ENCODE assay signal across 1 cellular context in the genomic region with DNA sequence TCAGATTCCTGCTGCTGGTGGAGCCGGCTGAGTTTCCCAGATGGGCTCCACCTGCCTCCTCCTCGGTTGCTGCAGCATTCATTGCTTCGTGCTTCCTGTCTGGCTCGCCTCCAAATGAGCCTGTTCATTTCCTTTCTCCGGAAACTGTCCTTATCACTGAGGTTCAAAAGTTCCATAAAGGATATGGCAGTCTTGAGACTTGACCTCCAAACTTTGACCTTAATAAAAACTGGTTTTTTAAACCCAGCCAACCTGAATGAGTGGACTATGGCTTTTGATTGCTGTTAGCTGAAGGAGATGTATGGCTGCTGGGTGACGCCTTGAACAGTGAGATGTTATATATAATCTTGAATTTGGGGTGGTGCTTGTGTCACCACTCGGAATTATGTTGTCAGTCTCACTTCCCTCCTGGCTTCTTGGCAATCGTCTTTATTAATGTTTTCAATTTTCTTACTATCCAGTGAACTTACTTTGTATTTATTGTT.
TF ChIP-seq lines count a peak whose summit lies in the region.

No MANE protein-coding gene starts in this region.

TF ChIP-seq in HepG2, 621 proteins besides CTCF, POLR2A, EP300 and RAD21 (continued from another document and continues in another):
- TF ChIP-seq, protein P1, sequence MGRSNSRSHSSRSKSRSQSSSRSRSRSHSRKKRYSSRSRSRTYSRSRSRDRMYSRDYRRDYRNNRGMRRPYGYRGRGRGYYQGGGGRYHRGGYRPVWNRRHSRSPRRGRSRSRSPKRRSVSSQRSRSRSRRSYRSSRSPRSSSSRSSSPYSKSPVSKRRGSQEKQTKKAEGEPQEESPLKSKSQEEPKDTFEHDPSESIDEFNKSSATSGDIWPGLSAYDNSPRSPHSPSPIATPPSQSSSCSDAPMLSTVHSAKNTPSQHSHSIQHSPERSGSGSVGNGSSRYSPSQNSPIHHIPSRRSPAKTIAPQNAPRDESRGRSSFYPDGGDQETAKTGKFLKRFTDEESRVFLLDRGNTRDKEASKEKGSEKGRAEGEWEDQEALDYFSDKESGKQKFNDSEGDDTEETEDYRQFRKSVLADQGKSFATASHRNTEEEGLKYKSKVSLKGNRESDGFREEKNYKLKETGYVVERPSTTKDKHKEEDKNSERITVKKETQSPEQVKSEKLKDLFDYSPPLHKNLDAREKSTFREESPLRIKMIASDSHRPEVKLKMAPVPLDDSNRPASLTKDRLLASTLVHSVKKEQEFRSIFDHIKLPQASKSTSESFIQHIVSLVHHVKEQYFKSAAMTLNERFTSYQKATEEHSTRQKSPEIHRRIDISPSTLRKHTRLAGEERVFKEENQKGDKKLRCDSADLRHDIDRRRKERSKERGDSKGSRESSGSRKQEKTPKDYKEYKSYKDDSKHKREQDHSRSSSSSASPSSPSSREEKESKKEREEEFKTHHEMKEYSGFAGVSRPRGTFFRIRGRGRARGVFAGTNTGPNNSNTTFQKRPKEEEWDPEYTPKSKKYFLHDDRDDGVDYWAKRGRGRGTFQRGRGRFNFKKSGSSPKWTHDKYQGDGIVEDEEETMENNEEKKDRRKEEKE (IDR thresholded peaks at IDR 0.05), result no peak
- TF ChIP-seq, protein P2, sequence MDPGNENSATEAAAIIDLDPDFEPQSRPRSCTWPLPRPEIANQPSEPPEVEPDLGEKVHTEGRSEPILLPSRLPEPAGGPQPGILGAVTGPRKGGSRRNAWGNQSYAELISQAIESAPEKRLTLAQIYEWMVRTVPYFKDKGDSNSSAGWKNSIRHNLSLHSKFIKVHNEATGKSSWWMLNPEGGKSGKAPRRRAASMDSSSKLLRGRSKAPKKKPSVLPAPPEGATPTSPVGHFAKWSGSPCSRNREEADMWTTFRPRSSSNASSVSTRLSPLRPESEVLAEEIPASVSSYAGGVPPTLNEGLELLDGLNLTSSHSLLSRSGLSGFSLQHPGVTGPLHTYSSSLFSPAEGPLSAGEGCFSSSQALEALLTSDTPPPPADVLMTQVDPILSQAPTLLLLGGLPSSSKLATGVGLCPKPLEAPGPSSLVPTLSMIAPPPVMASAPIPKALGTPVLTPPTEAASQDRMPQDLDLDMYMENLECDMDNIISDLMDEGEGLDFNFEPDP (CRISPR knock-in tag; conservative IDR thresholded peaks at IDR 0.05), result no peak
- TF ChIP-seq, protein P3, sequence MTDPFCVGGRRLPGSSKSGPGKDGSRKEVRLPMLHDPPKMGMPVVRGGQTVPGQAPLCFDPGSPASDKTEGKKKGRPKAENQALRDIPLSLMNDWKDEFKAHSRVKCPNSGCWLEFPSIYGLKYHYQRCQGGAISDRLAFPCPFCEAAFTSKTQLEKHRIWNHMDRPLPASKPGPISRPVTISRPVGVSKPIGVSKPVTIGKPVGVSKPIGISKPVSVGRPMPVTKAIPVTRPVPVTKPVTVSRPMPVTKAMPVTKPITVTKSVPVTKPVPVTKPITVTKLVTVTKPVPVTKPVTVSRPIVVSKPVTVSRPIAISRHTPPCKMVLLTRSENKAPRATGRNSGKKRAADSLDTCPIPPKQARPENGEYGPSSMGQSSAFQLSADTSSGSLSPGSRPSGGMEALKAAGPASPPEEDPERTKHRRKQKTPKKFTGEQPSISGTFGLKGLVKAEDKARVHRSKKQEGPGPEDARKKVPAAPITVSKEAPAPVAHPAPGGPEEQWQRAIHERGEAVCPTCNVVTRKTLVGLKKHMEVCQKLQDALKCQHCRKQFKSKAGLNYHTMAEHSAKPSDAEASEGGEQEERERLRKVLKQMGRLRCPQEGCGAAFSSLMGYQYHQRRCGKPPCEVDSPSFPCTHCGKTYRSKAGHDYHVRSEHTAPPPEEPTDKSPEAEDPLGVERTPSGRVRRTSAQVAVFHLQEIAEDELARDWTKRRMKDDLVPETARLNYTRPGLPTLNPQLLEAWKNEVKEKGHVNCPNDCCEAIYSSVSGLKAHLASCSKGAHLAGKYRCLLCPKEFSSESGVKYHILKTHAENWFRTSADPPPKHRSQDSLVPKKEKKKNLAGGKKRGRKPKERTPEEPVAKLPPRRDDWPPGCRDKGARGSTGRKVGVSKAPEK (CRISPR knock-in tag; IDR thresholded peaks at IDR 0.05; ENCODE audit: borderline replicate concordance), result no peak
- no peak for TF ChIP-seq MTF2 (CRISPR knock-in tag; IDR thresholded peaks at IDR 0.05; ENCODE audit: borderline replicate concordance)
- no peak for TF ChIP-seq NR1H2 (CRISPR knock-in tag; IDR thresholded peaks at IDR 0.05; ENCODE audit: borderline replicate concordance, low read depth)
- TF ChIP-seq, protein P4, sequence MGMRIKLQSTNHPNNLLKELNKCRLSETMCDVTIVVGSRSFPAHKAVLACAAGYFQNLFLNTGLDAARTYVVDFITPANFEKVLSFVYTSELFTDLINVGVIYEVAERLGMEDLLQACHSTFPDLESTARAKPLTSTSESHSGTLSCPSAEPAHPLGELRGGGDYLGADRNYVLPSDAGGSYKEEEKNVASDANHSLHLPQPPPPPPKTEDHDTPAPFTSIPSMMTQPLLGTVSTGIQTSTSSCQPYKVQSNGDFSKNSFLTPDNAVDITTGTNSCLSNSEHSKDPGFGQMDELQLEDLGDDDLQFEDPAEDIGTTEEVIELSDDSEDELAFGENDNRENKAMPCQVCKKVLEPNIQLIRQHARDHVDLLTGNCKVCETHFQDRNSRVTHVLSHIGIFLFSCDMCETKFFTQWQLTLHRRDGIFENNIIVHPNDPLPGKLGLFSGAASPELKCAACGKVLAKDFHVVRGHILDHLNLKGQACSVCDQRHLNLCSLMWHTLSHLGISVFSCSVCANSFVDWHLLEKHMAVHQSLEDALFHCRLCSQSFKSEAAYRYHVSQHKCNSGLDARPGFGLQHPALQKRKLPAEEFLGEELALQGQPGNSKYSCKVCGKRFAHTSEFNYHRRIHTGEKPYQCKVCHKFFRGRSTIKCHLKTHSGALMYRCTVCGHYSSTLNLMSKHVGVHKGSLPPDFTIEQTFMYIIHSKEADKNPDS (CRISPR knock-in tag; IDR thresholded peaks at IDR 0.05), result no peak
- TF ChIP-seq, protein P5, sequence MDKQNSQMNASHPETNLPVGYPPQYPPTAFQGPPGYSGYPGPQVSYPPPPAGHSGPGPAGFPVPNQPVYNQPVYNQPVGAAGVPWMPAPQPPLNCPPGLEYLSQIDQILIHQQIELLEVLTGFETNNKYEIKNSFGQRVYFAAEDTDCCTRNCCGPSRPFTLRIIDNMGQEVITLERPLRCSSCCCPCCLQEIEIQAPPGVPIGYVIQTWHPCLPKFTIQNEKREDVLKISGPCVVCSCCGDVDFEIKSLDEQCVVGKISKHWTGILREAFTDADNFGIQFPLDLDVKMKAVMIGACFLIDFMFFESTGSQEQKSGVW (CRISPR knock-in tag; IDR thresholded peaks at IDR 0.05; ENCODE audit: borderline replicate concordance), result no peak
- TF ChIP-seq, protein P6, sequence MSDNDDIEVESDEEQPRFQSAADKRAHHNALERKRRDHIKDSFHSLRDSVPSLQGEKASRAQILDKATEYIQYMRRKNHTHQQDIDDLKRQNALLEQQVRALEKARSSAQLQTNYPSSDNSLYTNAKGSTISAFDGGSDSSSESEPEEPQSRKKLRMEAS (IDR thresholded peaks at IDR 0.05), result peak; percentile 55; the same call in 1 of the 2 replicates
- no peak for TF ChIP-seq ZNF841 (CRISPR knock-in tag; IDR thresholded peaks at IDR 0.05; ENCODE audit: borderline replicate concordance)
- TF ChIP-seq GTF3A (CRISPR knock-in tag; conservative IDR thresholded peaks at IDR 0.05), result no peak
- TF ChIP-seq, protein P7, sequence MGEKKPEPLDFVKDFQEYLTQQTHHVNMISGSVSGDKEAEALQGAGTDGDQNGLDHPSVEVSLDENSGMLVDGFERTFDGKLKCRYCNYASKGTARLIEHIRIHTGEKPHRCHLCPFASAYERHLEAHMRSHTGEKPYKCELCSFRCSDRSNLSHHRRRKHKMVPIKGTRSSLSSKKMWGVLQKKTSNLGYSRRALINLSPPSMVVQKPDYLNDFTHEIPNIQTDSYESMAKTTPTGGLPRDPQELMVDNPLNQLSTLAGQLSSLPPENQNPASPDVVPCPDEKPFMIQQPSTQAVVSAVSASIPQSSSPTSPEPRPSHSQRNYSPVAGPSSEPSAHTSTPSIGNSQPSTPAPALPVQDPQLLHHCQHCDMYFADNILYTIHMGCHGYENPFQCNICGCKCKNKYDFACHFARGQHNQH (CRISPR knock-in tag; IDR thresholded peaks at IDR 0.05), result peak; percentile 74
- no peak for TF ChIP-seq BORCS8-MEF2B (CRISPR knock-in tag; IDR thresholded peaks at IDR 0.05)
- TF ChIP-seq TOPORS (CRISPR knock-in tag; IDR thresholded peaks at IDR 0.05), result no peak
- no peak for TF ChIP-seq ZNF292 (CRISPR knock-in tag; IDR thresholded peaks at IDR 0.05; ENCODE audit: borderline replicate concordance, low read depth)
- TF ChIP-seq ARHGAP35 (CRISPR knock-in tag; IDR thresholded peaks at IDR 0.05; ENCODE audit: borderline replicate concordance), result no peak
- TF ChIP-seq ZBTB42 (CRISPR knock-in tag; IDR thresholded peaks at IDR 0.05), result no peak
- TF ChIP-seq NCOR1 (IDR thresholded peaks at IDR 0.05; ENCODE audit: borderline replicate concordance, low read length), result 0 out of 2 replicates have a peak, but pooled peaks have one; percentile 21
- no peak for TF ChIP-seq MEIS2 (CRISPR knock-in tag; IDR thresholded peaks at IDR 0.05)
- TF ChIP-seq TP53 (CRISPR knock-in tag; conservative IDR thresholded peaks at IDR 0.05), result no peak
- TF ChIP-seq KLF6 (CRISPR knock-in tag; IDR thresholded peaks at IDR 0.05), result no peak
- TF ChIP-seq SSRP1 (CRISPR knock-in tag; IDR thresholded peaks at IDR 0.05), result no peak
- TF ChIP-seq, protein P8, sequence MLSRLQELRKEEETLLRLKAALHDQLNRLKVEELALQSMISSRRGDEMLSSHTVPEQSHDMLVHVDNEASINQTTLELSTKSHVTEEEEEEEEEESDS (CRISPR knock-in tag; IDR thresholded peaks at IDR 0.05; ENCODE audit: borderline replicate concordance), result no peak
- TF ChIP-seq ZSCAN30 (CRISPR knock-in tag; IDR thresholded peaks at IDR 0.05), result no peak
- TF ChIP-seq, protein P9, sequence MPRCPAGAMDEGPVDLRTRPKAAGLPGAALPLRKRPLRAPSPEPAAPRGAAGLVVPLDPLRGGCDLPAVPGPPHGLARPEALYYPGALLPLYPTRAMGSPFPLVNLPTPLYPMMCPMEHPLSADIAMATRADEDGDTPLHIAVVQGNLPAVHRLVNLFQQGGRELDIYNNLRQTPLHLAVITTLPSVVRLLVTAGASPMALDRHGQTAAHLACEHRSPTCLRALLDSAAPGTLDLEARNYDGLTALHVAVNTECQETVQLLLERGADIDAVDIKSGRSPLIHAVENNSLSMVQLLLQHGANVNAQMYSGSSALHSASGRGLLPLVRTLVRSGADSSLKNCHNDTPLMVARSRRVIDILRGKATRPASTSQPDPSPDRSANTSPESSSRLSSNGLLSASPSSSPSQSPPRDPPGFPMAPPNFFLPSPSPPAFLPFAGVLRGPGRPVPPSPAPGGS (CRISPR knock-in tag; IDR thresholded peaks at IDR 0.05), result no peak
- TF ChIP-seq, protein P10, sequence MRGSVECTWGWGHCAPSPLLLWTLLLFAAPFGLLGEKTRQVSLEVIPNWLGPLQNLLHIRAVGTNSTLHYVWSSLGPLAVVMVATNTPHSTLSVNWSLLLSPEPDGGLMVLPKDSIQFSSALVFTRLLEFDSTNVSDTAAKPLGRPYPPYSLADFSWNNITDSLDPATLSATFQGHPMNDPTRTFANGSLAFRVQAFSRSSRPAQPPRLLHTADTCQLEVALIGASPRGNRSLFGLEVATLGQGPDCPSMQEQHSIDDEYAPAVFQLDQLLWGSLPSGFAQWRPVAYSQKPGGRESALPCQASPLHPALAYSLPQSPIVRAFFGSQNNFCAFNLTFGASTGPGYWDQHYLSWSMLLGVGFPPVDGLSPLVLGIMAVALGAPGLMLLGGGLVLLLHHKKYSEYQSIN (CRISPR knock-in tag; IDR thresholded peaks at IDR 0.05; ENCODE audit: borderline replicate concordance), result no peak
- TF ChIP-seq CHD2 (IDR thresholded peaks at IDR 0.05; ENCODE audit: low read depth, low read length), result no peak
- no peak for TF ChIP-seq HNRNPLL (IDR thresholded peaks at IDR 0.05; ENCODE audit: low read depth, low read length, poor library complexity, severe bottlenecking)
- TF ChIP-seq ZNF552 (CRISPR knock-in tag; IDR thresholded peaks at IDR 0.05; ENCODE audit: borderline replicate concordance), result no peak
- TF ChIP-seq, protein P11, sequence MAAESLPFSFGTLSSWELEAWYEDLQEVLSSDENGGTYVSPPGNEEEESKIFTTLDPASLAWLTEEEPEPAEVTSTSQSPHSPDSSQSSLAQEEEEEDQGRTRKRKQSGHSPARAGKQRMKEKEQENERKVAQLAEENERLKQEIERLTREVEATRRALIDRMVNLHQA (CRISPR knock-in tag; IDR thresholded peaks at IDR 0.05), result no peak
- TF ChIP-seq ONECUT2 (CRISPR knock-in tag; IDR thresholded peaks at IDR 0.05), result no peak
- no peak for TF ChIP-seq CENPT (CRISPR knock-in tag; IDR thresholded peaks at IDR 0.05; ENCODE audit: low read depth)
- no peak for TF ChIP-seq RARG (CRISPR knock-in tag; IDR thresholded peaks at IDR 0.05; ENCODE audit: low read depth)
- no peak for TF ChIP-seq JDP2 (CRISPR knock-in tag; IDR thresholded peaks at IDR 0.05; ENCODE audit: borderline replicate concordance)
- TF ChIP-seq, protein P12, sequence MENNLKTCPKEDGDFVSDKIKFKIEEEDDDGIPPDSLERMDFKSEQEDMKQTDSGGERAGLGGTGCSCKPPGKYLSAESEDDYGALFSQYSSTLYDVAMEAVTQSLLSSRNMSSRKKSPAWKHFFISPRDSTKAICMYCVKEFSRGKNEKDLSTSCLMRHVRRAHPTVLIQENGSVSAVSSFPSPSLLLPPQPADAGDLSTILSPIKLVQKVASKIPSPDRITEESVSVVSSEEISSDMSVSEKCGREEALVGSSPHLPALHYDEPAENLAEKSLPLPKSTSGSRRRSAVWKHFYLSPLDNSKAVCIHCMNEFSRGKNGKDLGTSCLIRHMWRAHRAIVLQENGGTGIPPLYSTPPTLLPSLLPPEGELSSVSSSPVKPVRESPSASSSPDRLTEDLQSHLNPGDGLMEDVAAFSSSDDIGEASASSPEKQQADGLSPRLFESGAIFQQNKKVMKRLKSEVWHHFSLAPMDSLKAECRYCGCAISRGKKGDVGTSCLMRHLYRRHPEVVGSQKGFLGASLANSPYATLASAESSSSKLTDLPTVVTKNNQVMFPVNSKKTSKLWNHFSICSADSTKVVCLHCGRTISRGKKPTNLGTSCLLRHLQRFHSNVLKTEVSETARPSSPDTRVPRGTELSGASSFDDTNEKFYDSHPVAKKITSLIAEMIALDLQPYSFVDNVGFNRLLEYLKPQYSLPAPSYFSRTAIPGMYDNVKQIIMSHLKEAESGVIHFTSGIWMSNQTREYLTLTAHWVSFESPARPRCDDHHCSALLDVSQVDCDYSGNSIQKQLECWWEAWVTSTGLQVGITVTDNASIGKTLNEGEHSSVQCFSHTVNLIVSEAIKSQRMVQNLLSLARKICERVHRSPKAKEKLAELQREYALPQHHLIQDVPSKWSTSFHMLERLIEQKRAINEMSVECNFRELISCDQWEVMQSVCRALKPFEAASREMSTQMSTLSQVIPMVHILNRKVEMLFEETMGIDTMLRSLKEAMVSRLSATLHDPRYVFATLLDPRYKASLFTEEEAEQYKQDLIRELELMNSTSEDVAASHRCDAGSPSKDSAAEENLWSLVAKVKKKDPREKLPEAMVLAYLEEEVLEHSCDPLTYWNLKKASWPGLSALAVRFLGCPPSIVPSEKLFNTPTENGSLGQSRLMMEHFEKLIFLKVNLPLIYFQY (CRISPR knock-in tag; IDR thresholded peaks at IDR 0.05; ENCODE audit: borderline replicate concordance), result no peak; the same call in 1 of the 2 replicates
- no peak for TF ChIP-seq ZNF350 (CRISPR knock-in tag; IDR thresholded peaks at IDR 0.05; ENCODE audit: borderline replicate concordance, low read depth)
- TF ChIP-seq RCOR2 (CRISPR knock-in tag; IDR thresholded peaks at IDR 0.05), result peak; percentile 63
- TF ChIP-seq FOXA3 (CRISPR knock-in tag; IDR thresholded peaks at IDR 0.05), result 0 out of 2 replicates have a peak, but pooled peaks have one; percentile 50
- TF ChIP-seq, protein P13, sequence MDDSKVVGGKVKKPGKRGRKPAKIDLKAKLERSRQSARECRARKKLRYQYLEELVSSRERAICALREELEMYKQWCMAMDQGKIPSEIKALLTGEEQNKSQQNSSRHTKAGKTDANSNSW (CRISPR knock-in tag; IDR thresholded peaks at IDR 0.05; ENCODE audit: borderline replicate concordance), result no peak
